Comparison of ENCODE assay signal across 17 cellular contexts in the genomic region with DNA sequence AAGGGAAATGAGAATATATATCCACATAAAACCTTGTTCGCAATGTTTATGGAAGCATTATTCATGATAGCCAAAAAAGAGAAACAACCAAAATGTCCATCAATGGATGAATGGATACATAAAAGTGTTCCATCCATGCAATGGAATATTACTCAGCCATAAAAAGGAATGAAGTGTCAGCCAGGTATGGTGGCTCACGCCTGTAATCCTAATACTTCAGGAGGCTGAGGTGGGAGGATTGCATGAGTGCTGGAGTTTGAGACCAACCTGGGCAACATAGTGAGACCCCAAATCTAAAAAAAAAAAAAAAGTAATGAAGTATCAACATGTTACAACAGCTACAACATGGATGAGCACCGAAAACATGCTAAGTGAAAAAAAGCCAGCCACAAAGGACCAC.
DNase-seq lines count a peak whose midpoint lies in the region; ATAC-seq and TF ChIP-seq lines count a peak whose summit lies in the region.
"Had no signal": no experiment of that assay in that cellular context is flagged by ENCODE, and none has a peak within 500 bp of the region (broad histone marks: within the 10 kb centered on the region; RNA-seq: fewer than 3 reads in every experiment).

No MANE protein-coding gene starts in this region.

- no peak for DNase-seq in activated T-cell treated with anti-CD3 and anti-CD28 coated beads, Interleukin-2, amount 50 U/mL, for 24 hours
- DNase-seq in activated T-cell treated with anti-CD3 and anti-CD28 coated beads, Interleukin-2, amount 50 U/mL, for 1 hour: no peak
- DNase-seq in stimulated activated effector memory CD8-positive, alpha-beta T cell treated with anti-CD3 and anti-CD28 coated beads, Interleukin-12 subunit alpha, Interleukin-12 subunit beta, amount 100 ng/mL, for 72 hours (ENCODE audit: low spot score in 2 of 2): no peak
- no peak for DNase-seq in midbrain (lab: John Stamatoyannopoulos, UW)
- no peak for DNase-seq in amniotic stem cell (lab: John Stamatoyannopoulos, UW)
- DNase-seq: ACHN; activated CD4-positive, alpha-beta T cell treated with anti-CD3 and anti-CD28 coated beads for 48 hours; DMS79; esophagus squamous epithelium; KBM-7; stimulated activated CD4-positive, alpha-beta T cell treated with anti-CD3 and anti-CD28 coated beads, Interleukin-12 subunit alpha, Interleukin-12 subunit beta, amount 100 ng/mL, for 4 hours had no signal

- no peaks in the 10 kb centered on the region for H3K4me1 ChIP-seq in HEK293 (ENCODE audit: control insufficient read depth, insufficient read depth, low read length)
- H3K4me1 ChIP-seq: right atrium auricular region had no signal

- H3K9me3 ChIP-seq in HEK293 (ENCODE audit: control insufficient read depth, insufficient read depth, low read depth, low read length): no peaks in the 10 kb centered on the region
- H3K9me3 ChIP-seq: esophagus squamous epithelium, gastroesophageal sphincter, right atrium auricular region had no signal

- H3K36me3 Mint-ChIP-seq in activated T-cell treated with anti-CD3 and anti-CD28 coated beads, Interleukin-2, amount 50 U/mL, for 24 hours (ENCODE audit: low read depth): no peaks in the 10 kb centered on the region
- H3K36me3 Mint-ChIP-seq in stimulated activated effector memory CD8-positive, alpha-beta T cell treated with anti-CD3 and anti-CD28 coated beads, Interleukin-12 subunit alpha, Interleukin-12 subunit beta, amount 100 ng/mL, for 72 hours: no peaks in the 10 kb centered on the region

- H3K36me3 ChIP-seq in HEK293 (ENCODE audit: control insufficient read depth in 2 of 2, insufficient read depth in 1 of 2, low read length in 2 of 2): no peaks in the 10 kb centered on the region
- H3K36me3 ChIP-seq: esophagus squamous epithelium, gastroesophageal sphincter, right atrium auricular region had no signal

- CTCF ChIA-PET in HEK293 (lab: Yijun Ruan, JAX): no interaction called here

- no peak for TF ChIP-seq CTCF in HEK293 (tag by site-specific recombination; IDR thresholded peaks at IDR 0.05)

- ATAC-seq in stimulated activated effector memory CD8-positive, alpha-beta T cell treated with anti-CD3 and anti-CD28 coated beads, Interleukin-12 subunit alpha, Interleukin-12 subunit beta, amount 100 ng/mL, for 72 hours: no peak
- no peak for ATAC-seq in GM19397 (IDR thresholded peaks at IDR 0.05; ENCODE audit: unreplicated experiment)
- ATAC-seq: gastroesophageal sphincter, GM23338 had no signal

- H3K27ac Mint-ChIP-seq in activated T-cell treated with anti-CD3 and anti-CD28 coated beads, Interleukin-2, amount 50 U/mL, for 24 hours: no peak overlapping the region
- no peak overlapping the region for H3K27ac Mint-ChIP-seq in stimulated activated effector memory CD8-positive, alpha-beta T cell treated with anti-CD3 and anti-CD28 coated beads, Interleukin-12 subunit alpha, Interleukin-12 subunit beta, amount 100 ng/mL, for 72 hours
- H3K27ac Mint-ChIP-seq: GM23338 had no signal

- H3K27ac ChIP-seq in HEK293 (ENCODE audit: extremely low read depth, low read depth, low read length): no peak overlapping the region
- H3K27ac ChIP-seq in angular gyrus (ENCODE audit: low read depth, low read length): peak overlapping the region; percentile 98
- H3K27ac ChIP-seq: esophagus squamous epithelium, right atrium auricular region had no signal

- no peak overlapping the region for H3K4me3 ChIP-seq in HEK293 (ENCODE audit: low read depth, low read length)
- H3K4me3 ChIP-seq: GM23338, right atrium auricular region had no signal

- POLR2A ChIA-PET in HEK293 (lab: Yijun Ruan, JAX): no interaction called here

- H3K27me3 Mint-ChIP-seq in activated T-cell treated with anti-CD3 and anti-CD28 coated beads, Interleukin-2, amount 50 U/mL, for 24 hours: no peaks in the 10 kb centered on the region

- peaks cover 37% of the 10 kb centered on the region for H3K4me1 Mint-ChIP-seq in activated T-cell treated with anti-CD3 and anti-CD28 coated beads, Interleukin-2, amount 50 U/mL, for 24 hours (ENCODE audit: low read depth)
- peaks cover 17% of the 10 kb centered on the region for H3K4me1 Mint-ChIP-seq in stimulated activated effector memory CD8-positive, alpha-beta T cell treated with anti-CD3 and anti-CD28 coated beads, Interleukin-12 subunit alpha, Interleukin-12 subunit beta, amount 100 ng/mL, for 72 hours

- H3K9me3 Mint-ChIP-seq in activated T-cell treated with anti-CD3 and anti-CD28 coated beads, Interleukin-2, amount 50 U/mL, for 24 hours: no peaks in the 10 kb centered on the region
- H3K9me3 Mint-ChIP-seq in stimulated activated effector memory CD8-positive, alpha-beta T cell treated with anti-CD3 and anti-CD28 coated beads, Interleukin-12 subunit alpha, Interleukin-12 subunit beta, amount 100 ng/mL, for 72 hours: no peaks in the 10 kb centered on the region

- H3K4me3 Mint-ChIP-seq in activated T-cell treated with anti-CD3 and anti-CD28 coated beads, Interleukin-2, amount 50 U/mL, for 24 hours: peak overlapping the region; percentile 80
- peak overlapping the region; percentile 78 for H3K4me3 Mint-ChIP-seq in stimulated activated effector memory CD8-positive, alpha-beta T cell treated with anti-CD3 and anti-CD28 coated beads, Interleukin-12 subunit alpha, Interleukin-12 subunit beta, amount 100 ng/mL, for 72 hours
- H3K4me3 Mint-ChIP-seq: GM23338 had no signal

TF ChIP-seq in HEK293, 187 proteins besides CTCF, POLR2A, EP300 and RAD21:
- TF ChIP-seq ZSCAN5A (tag by site-specific recombination; IDR thresholded peaks at IDR 0.05) (no peak), SP2 (tag by site-specific recombination; IDR thresholded peaks at IDR 0.05) (no peak), ZSCAN4 (tag by site-specific recombination; IDR thresholded peaks at IDR 0.05) (no peak), ZNF121 (tag by site-specific recombination; IDR thresholded peaks at IDR 0.05) (peak; percentile 81), EGR2 (tag by site-specific recombination; IDR thresholded peaks at IDR 0.05; ENCODE audit: low read depth) (no peak), ZNF521 (tag by site-specific recombination; IDR thresholded peaks at IDR 0.05) (no peak), ZNF624 (tag by site-specific recombination; IDR thresholded peaks at IDR 0.05) (no peak), ZNF146 (tag by site-specific recombination; IDR thresholded peaks at IDR 0.05) (peak; percentile 93), TCF7L2 (IDR thresholded peaks at IDR 0.05; ENCODE audit: borderline replicate concordance, low read depth, low read length) (no peak), ZNF140 (tag by site-specific recombination; IDR thresholded peaks at IDR 0.05) (no peak), PATZ1 (tag by site-specific recombination; IDR thresholded peaks at IDR 0.05) (no peak), PRDM6 (tag by site-specific recombination; IDR thresholded peaks at IDR 0.05) (no peak), ZNF23 (tag by site-specific recombination; IDR thresholded peaks at IDR 0.05; ENCODE audit: borderline replicate concordance) (no peak)
